In genomic region chr12:86264451-86265328, GRCh38 we compare ENCODE assay signal across 11 cellular contexts. TPM values are rescaled to one million over a fixed set of nuclear protein-coding genes. Genes with fewer than 3 reads are reported as not detected.
DNase-seq lines count a peak whose midpoint lies in the region; ATAC-seq and TF ChIP-seq lines count a peak whose summit lies in the region.
"Had no signal": no experiment of that assay in that cellular context is flagged by ENCODE, and none has a peak within 500 bp of the region (broad histone marks: within the 10 kb centered on the region; RNA-seq: fewer than 3 reads in every experiment).

No MANE protein-coding gene starts in this region.

- H3K27me3 ChIP-seq in MG63 (no peaks in the 10 kb centered on the region), WERI-Rb-1 (ENCODE audit: insufficient read depth, low read depth, severe bottlenecking) (no peaks in the 10 kb centered on the region), BE2C (no peaks in the 10 kb centered on the region)

- in situ Hi-C loops in astrocyte of the spinal cord (cut with HindIII; ENCODE audit: low sequenced_read_pairs) = no loop called here

- H3K9me3 ChIP-seq in MG63 = no peaks in the 10 kb centered on the region
- no peaks in the 10 kb centered on the region for H3K9me3 ChIP-seq in WERI-Rb-1 (ENCODE audit: severe bottlenecking)
- H3K9me3 ChIP-seq in BE2C = no peaks in the 10 kb centered on the region

- no peak for ATAC-seq in HG03460 (IDR thresholded peaks at IDR 0.05; ENCODE audit: unreplicated experiment)
- ATAC-seq: stimulated activated effector memory CD8-positive, alpha-beta T cell treated with anti-CD3 and anti-CD28 coated beads, Interleukin-12 subunit alpha, Interleukin-12 subunit beta, amount 100 ng/mL, for 72 hours had no signal

- DNase-seq in MG63 (peak; percentile 0), astrocyte of the spinal cord (ENCODE audit: low read depth, low spot score) (no peak), iPS-NIHi7 (ENCODE audit: extremely low spot score) (peak; percentile 58), UCSD-AML1 (lab: John Stamatoyannopoulos, UW; ENCODE audit: unreplicated experiment) (no peak), WERI-Rb-1 (no peak), BE2C (no peak)
- DNase-seq: activated T-cell treated with anti-CD3 and anti-CD28 coated beads, Interleukin-2, amount 50 U/mL, for 1 hour; GDM1 had no signal

- TF ChIP-seq CTCF in astrocyte of the spinal cord (IDR thresholded peaks at IDR 0.05; ENCODE audit: low read depth, low read length) (no peak), WERI-Rb-1 (IDR thresholded peaks at IDR 0.05; ENCODE audit: low read depth, low read length) (no peak), BE2C (IDR thresholded peaks at IDR 0.05; ENCODE audit: low read depth, low read length) (no peak)

- no peak overlapping the region for H3K4me3 ChIP-seq in MG63
- H3K4me3 ChIP-seq in astrocyte of the spinal cord (ENCODE audit: low read depth, low read length) = peak overlapping the region; percentile 37
- H3K4me3 ChIP-seq in skin epidermis = peak overlapping the region in 4 of 7 experiments; percentile 3 to 35 (median 19)
- H3K4me3 ChIP-seq in WERI-Rb-1 (ENCODE audit: low read depth, low read length) = no peak overlapping the region
- no peak overlapping the region for H3K4me3 ChIP-seq in BE2C (ENCODE audit: low read depth, low read length)

- H3K36me3 ChIP-seq in MG63 (no peaks in the 10 kb centered on the region), WERI-Rb-1 (no peaks in the 10 kb centered on the region), BE2C (no peaks in the 10 kb centered on the region)

- H3K4me1 ChIP-seq in BE2C = no peaks in the 10 kb centered on the region

- H3K27ac ChIP-seq in skin epidermis = peak overlapping the region in 14 of 21 experiments; percentile 6 to 76 (median 58)
- H3K27ac ChIP-seq in WERI-Rb-1 = no peak overlapping the region

RNA-seq across cellular contexts. Expression of gene MGAT4C, which starts 8.5 kb away (rescaled TPM):
- not detected in 2 replicates for total RNA-seq in MG63 (2014; rRNA removed; shearing (Covaris generic); ENCODE audit: low replicate concordance)
- 0.25 TPM for polyA plus RNA-seq in BE2C (2012; ENCODE audit: insufficient read depth, insufficient read length, low read depth)

Comparison
In these comparisons a context has a peak if more than half of its experiments do, and no peak if none do; other contexts are left out.
1. DNase-seq: peak in MG63 (single experiment) and iPS-NIHi7 (single experiment); none in astrocyte of the spinal cord (single experiment), UCSD-AML1 (single experiment), WERI-Rb-1 (single experiment) and BE2C (single experiment).
2. H3K4me3 ChIP-seq: peak in astrocyte of the spinal cord (single experiment) and skin epidermis (4 of 7); none in MG63 (single experiment), WERI-Rb-1 (single experiment) and BE2C (single experiment).